29 cellular contexts compared by ENCODE assay signal in the genomic region with DNA sequence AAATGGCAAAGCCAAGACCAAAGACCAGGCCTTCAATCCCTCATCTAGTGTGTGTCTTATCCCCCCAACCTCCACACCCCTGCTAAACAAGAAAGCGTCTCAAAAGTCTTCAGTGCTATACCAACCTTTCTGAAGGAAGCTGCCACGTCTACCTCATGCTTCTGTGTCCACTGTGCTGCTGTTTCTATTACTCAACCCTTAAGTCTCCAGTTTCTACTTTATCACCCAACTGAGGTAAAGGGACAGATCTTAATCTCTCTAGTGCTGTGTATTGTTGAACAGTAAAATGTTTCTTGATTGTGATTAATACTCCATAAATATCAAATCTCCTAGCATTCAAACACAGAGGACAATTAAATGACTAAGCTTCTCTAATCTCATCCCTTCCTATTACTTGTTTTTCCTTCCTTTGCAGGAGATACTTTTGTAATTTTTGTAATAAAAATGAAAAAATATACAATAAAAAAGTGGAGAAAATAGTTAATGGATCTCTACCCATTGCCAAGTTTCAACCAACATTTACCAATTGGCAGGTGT. TPM values are rescaled to one million over a fixed set of nuclear protein-coding genes. Genes with fewer than 3 reads are reported as not detected.
"Had no signal": no experiment of that assay in that cellular context is flagged by ENCODE, and none has a peak within 500 bp of the region (broad histone marks: within the 10 kb centered on the region; RNA-seq: fewer than 3 reads in every experiment).

No MANE protein-coding gene starts in this region.

- H3K4me3 ChIP-seq: breast epithelium, pancreas, upper lobe of left lung had no signal

- H3K36me3 Mint-ChIP-seq: activated naive CD8-positive, alpha-beta T cell treated with anti-CD3 and anti-CD28 coated beads, Interleukin-2, amount 10 ng/mL, durations not matched to agents 7 days and 5 days had no signal

- H3K36me3 ChIP-seq: breast epithelium, pancreas, upper lobe of left lung had no signal

- H3K27me3 Mint-ChIP-seq: activated CD4-positive, alpha-beta memory T cell treated with anti-CD3 and anti-CD28 coated beads, Interleukin-2, amount 10 ng/mL, durations not matched to agents 7 days and 5 days; activated CD4-positive, alpha-beta T cell treated with anti-CD3 and anti-CD28 coated beads, Interleukin-2, amount 10 ng/mL, durations not matched to agents 24 days and 14 days; activated naive CD8-positive, alpha-beta T cell treated with anti-CD3 and anti-CD28 coated beads, Interleukin-2, amount 10 ng/mL, durations not matched to agents 7 days and 5 days; central memory CD8-positive, alpha-beta T cell had no signal

- H3K4me1 Mint-ChIP-seq: activated naive CD8-positive, alpha-beta T cell treated with anti-CD3 and anti-CD28 coated beads, Interleukin-2, amount 10 ng/mL, durations not matched to agents 7 days and 5 days; nephron progenitor cell had no signal

- ATAC-seq: activated CD4-positive, CD25-positive, alpha-beta regulatory T cell treated with anti-CD3 and anti-CD28 coated beads, Interleukin-2, amount 50 U/mL, for 24 hours; activated T-cell treated with anti-CD3 and anti-CD28 coated beads, Interleukin-2, amount 50 U/mL, for 72 hours; foreskin keratinocyte; left ventricle myocardium superior; right cardiac atrium; stimulated activated naive CD8-positive, alpha-beta T cell treated with anti-CD3 and anti-CD28 coated beads, Interleukin-15, Interleukin-2, amounts not matched to agents 100 U/mL and 50 U/mL, for 24 hours had no signal

- FAIRE-seq: colon, endometrium, pancreas had no signal

- DNase-seq: activated CD4-positive, alpha-beta memory T cell treated with anti-CD3 and anti-CD28 coated beads, Interleukin-2, amount 10 ng/mL, durations not matched to agents 7 days and 5 days; activated CD4-positive, alpha-beta T cell treated with anti-CD3 and anti-CD28 coated beads, Interleukin-2, amount 10 ng/mL, durations not matched to agents 24 days and 14 days; activated effector memory CD4-positive, alpha-beta T cell treated with Interleukin-2 at 50 U/mL for 16 hours; activated naive CD4-positive, alpha-beta T cell treated with anti-CD3 and anti-CD28 coated beads for 36 hours; activated naive CD8-positive, alpha-beta T cell treated with anti-CD3 and anti-CD28 coated beads, Interleukin-2, amount 10 ng/mL, durations not matched to agents 7 days and 5 days; activated T-cell treated with anti-CD3 and anti-CD28 coated beads, Interleukin-2, amount 50 U/mL, for 72 hours; amniotic stem cell; foreskin keratinocyte; kidney glomerular epithelial cell; left ventricle myocardium superior; mammary epithelial cell; nephron progenitor cell; pancreas; right cardiac atrium; stimulated activated CD4-positive, alpha-beta T cell treated with anti-CD3 and anti-CD28 coated beads, Interleukin-12 subunit alpha, Interleukin-12 subunit beta, amount 100 ng/mL, for 4 hours; stimulated activated CD4-positive, alpha-beta T cell treated with anti-CD3 and anti-CD28 coated beads, Interleukin-4, amount 100 ng/mL, for 4 hours; stimulated activated naive CD8-positive, alpha-beta T cell treated with anti-CD3 and anti-CD28 coated beads, Interleukin-15, Interleukin-2, amounts not matched to agents 100 U/mL and 50 U/mL, for 24 hours; upper lobe of left lung had no signal

- H3K9me3 ChIP-seq: breast epithelium, pancreas, upper lobe of left lung had no signal

- H3K9me3 Mint-ChIP-seq: activated CD4-positive, alpha-beta memory T cell treated with anti-CD3 and anti-CD28 coated beads, Interleukin-2, amount 10 ng/mL, durations not matched to agents 7 days and 5 days; activated CD4-positive, alpha-beta T cell treated with anti-CD3 and anti-CD28 coated beads, Interleukin-2, amount 10 ng/mL, durations not matched to agents 24 days and 14 days; activated naive CD4-positive, alpha-beta T cell treated with anti-CD3 and anti-CD28 coated beads for 36 hours; activated naive CD8-positive, alpha-beta T cell treated with anti-CD3 and anti-CD28 coated beads, Interleukin-2, amount 10 ng/mL, durations not matched to agents 7 days and 5 days; activated T-cell treated with anti-CD3 and anti-CD28 coated beads, Interleukin-2, amount 50 U/mL, for 72 hours; central memory CD8-positive, alpha-beta T cell; nephron progenitor cell had no signal

- H3K4me3 Mint-ChIP-seq: activated CD4-positive, alpha-beta memory T cell treated with anti-CD3 and anti-CD28 coated beads, Interleukin-2, amount 10 ng/mL, durations not matched to agents 7 days and 5 days; activated CD4-positive, alpha-beta T cell treated with anti-CD3 and anti-CD28 coated beads, Interleukin-2, amount 10 ng/mL, durations not matched to agents 24 days and 14 days; activated naive CD4-positive, alpha-beta T cell treated with anti-CD3 and anti-CD28 coated beads for 36 hours; activated naive CD8-positive, alpha-beta T cell treated with anti-CD3 and anti-CD28 coated beads, Interleukin-2, amount 10 ng/mL, durations not matched to agents 7 days and 5 days; activated T-cell treated with anti-CD3 and anti-CD28 coated beads, Interleukin-2, amount 50 U/mL, for 72 hours; central memory CD8-positive, alpha-beta T cell; nephron progenitor cell had no signal

- H3K27ac ChIP-seq: breast epithelium, foreskin keratinocyte, pancreas, upper lobe of left lung had no signal

- H3K27ac Mint-ChIP-seq: activated CD4-positive, alpha-beta memory T cell treated with anti-CD3 and anti-CD28 coated beads, Interleukin-2, amount 10 ng/mL, durations not matched to agents 7 days and 5 days; activated CD4-positive, alpha-beta T cell treated with anti-CD3 and anti-CD28 coated beads, Interleukin-2, amount 10 ng/mL, durations not matched to agents 24 days and 14 days; activated naive CD4-positive, alpha-beta T cell treated with anti-CD3 and anti-CD28 coated beads for 36 hours; activated naive CD8-positive, alpha-beta T cell treated with anti-CD3 and anti-CD28 coated beads, Interleukin-2, amount 10 ng/mL, durations not matched to agents 7 days and 5 days; activated T-cell treated with anti-CD3 and anti-CD28 coated beads, Interleukin-2, amount 50 U/mL, for 72 hours; nephron progenitor cell had no signal

- H3K27me3 ChIP-seq: breast epithelium, foreskin keratinocyte, pancreas, upper lobe of left lung had no signal

RNA-seq across cellular contexts. Expression of gene COX8C, which starts 37.5 kb away (rescaled TPM):
- total RNA-seq: activated CD4-positive, alpha-beta memory T cell treated with anti-CD3 and anti-CD28 coated beads, Interleukin-2, amount 10 ng/mL, durations not matched to agents 7 days and 5 days; activated CD4-positive, alpha-beta T cell treated with anti-CD3 and anti-CD28 coated beads, Interleukin-2, amount 10 ng/mL, durations not matched to agents 24 days and 14 days; activated naive CD8-positive, alpha-beta T cell treated with anti-CD3 and anti-CD28 coated beads, Interleukin-2, amount 10 ng/mL, durations not matched to agents 7 days and 5 days; breast epithelium; foreskin keratinocyte; mammary epithelial cell; myocyte; pancreas; pulmonary artery endothelial cell; subcutaneous adipose tissue; T-helper 2 cell treated with Interferon-gamma antibody and Interleukin-4, amounts not matched to agents 100 ng/mL and 5 ng/mL, for 36 hours; upper lobe of left lung had no signal
- polyA plus RNA-seq: esophagus, foreskin keratinocyte, mammary epithelial cell, pancreas, thymus had no signal
